8 cellular contexts compared by ENCODE assay signal in genomic region chr2:154402138-154402714, GRCh38.
DNase-seq lines count a peak whose midpoint lies in the region; ATAC-seq and TF ChIP-seq lines count a peak whose summit lies in the region.

No MANE protein-coding gene starts in this region.

- intact Hi-C loops in sciatic nerve (cut with DNase I), result no loop called here

- no peaks in the 10 kb centered on the region for H3K27me3 ChIP-seq in Peyer's patch

- no peaks in the 10 kb centered on the region for H3K36me3 ChIP-seq in Peyer's patch

- H3K4me3 ChIP-seq in Peyer's patch (no peak overlapping the region), foreskin fibroblast (ENCODE audit: low read depth in 1 of 2, low read length in 2 of 2) (no peak overlapping the region)

- TF ChIP-seq POLR2A in Peyer's patch (IDR thresholded peaks at IDR 0.05), result no peak

- TF ChIP-seq CTCF in Peyer's patch (IDR thresholded peaks at IDR 0.05), result peak in 4 of 6 experiments; percentile 9 to 56 (median 48)
- peak; percentile 19 for TF ChIP-seq CTCF in foreskin fibroblast (IDR thresholded peaks at IDR 0.05; ENCODE audit: low read depth, low read length)

- H3K27ac ChIP-seq in Peyer's patch, result no peak overlapping the region

- no peaks in the 10 kb centered on the region for H3K9me3 ChIP-seq in Peyer's patch

- no peaks in the 10 kb centered on the region for H3K4me1 ChIP-seq in Peyer's patch

- ATAC-seq in HG03354 (IDR thresholded peaks at IDR 0.05; ENCODE audit: poor library complexity, severe bottlenecking, unreplicated experiment) (peak; percentile 56), sciatic nerve (no peak)

- peak; percentile 2 for DNase-seq in GF-D8 (lab: John Stamatoyannopoulos, UW)
- no peak for DNase-seq in Peyer's patch
- peak in 1 of 2 donors; percentile 12 for DNase-seq in foreskin fibroblast
- DNase-seq in NCI-H128 (lab: John Stamatoyannopoulos, UW; ENCODE audit: unreplicated experiment), result no peak
- no peak for DNase-seq in sciatic nerve (ENCODE audit: low spot score)
- no peak for DNase-seq in SK-N-DZ (ENCODE audit: low spot score)
- no peak for DNase-seq in NCI-H1417 treated with DMSO at 0.1 percent for 48 hours (lab: John Stamatoyannopoulos, UW)
